ENCODE assay signal across 11 cellular contexts in genomic region chr12:93363854-93364297, GRCh38. TPM values are rescaled to one million over a fixed set of nuclear protein-coding genes. Genes with fewer than 3 reads are reported as not detected.
DNase-seq lines count a peak whose midpoint lies in the region; ATAC-seq and TF ChIP-seq lines count a peak whose summit lies in the region.
"Had no signal": no experiment of that assay in that cellular context is flagged by ENCODE, and none has a peak within 500 bp of the region (broad histone marks: within the 10 kb centered on the region; RNA-seq: fewer than 3 reads in every experiment).

No MANE protein-coding gene starts in this region.

- ATAC-seq in GM21576 (IDR thresholded peaks at IDR 0.05; ENCODE audit: unreplicated experiment) (peak; percentile 64), GM18867 (IDR thresholded peaks at IDR 0.05; ENCODE audit: unreplicated experiment) (no peak), left lobe of liver (no peak)

- intact Hi-C loops in ascending aorta (cut with DNase I) (loop anchor here (5.0 kb wide), 2 partner anchors 57 to 237 kb away; no protein-coding TSS in a partner anchor), esophagus squamous epithelium (cut with DNase I) (no loop called here)

- peaks cover 2 to 36% of the 10 kb centered on the region in 2 donors for H3K4me1 ChIP-seq in ascending aorta
- H3K4me1 ChIP-seq in esophagus squamous epithelium = no peaks in the 10 kb centered on the region
- H3K4me1 ChIP-seq: parathyroid adenoma had no signal

- H3K4me3 ChIP-seq in ascending aorta (no peak overlapping the region), esophagus squamous epithelium (no peak overlapping the region)

- 63 to 68% methylated on average over 3 of the region's 3 CpGs for WGBS in esophagus squamous epithelium, 2 donors

- H3K27me3 ChIP-seq in ascending aorta (no peaks in the 10 kb centered on the region), esophagus squamous epithelium (no peaks in the 10 kb centered on the region)

- H3K27ac ChIP-seq in ascending aorta (peak overlapping the region; percentile 33 to 47), esophagus squamous epithelium (no peak overlapping the region)
- H3K27ac ChIP-seq: parathyroid adenoma had no signal

- TF ChIP-seq CTCF in GM13976 (IDR thresholded peaks at IDR 0.05; ENCODE audit: borderline replicate concordance, control extremely low read depth, extremely low read depth, insufficient read depth, missing control alignments) = no peak
- TF ChIP-seq CTCF in ascending aorta (IDR thresholded peaks at IDR 0.05) = no peak
- TF ChIP-seq CTCF in esophagus squamous epithelium (IDR thresholded peaks at IDR 0.05) = no peak

- no peaks in the 10 kb centered on the region for H3K9me3 ChIP-seq in ascending aorta
- H3K9me3 ChIP-seq in esophagus squamous epithelium = no peaks in the 10 kb centered on the region

- no peak for TF ChIP-seq POLR2A in esophagus squamous epithelium (IDR thresholded peaks at IDR 0.05)

- DNase-seq in GM13976 (ENCODE audit: low spot score) (peak; percentile 42), KBM-7 (peak; percentile 80), ascending aorta (ENCODE audit: low spot score in 2 of 2) (no peak), NCI-H774 (lab: John Stamatoyannopoulos, UW) (no peak), esophagus squamous epithelium (lab: John Stamatoyannopoulos, UW) (no peak), left lobe of liver (ENCODE audit: low spot score) (no peak)
- DNase-seq: DMS153, NCI-H524 treated with DMSO at 0.1 percent for 48 hours had no signal

- in situ Hi-C loops in GM13976 (cut with MboI; ENCODE audit: low sequenced_read_pairs, unreplicated experiment) (no loop called here), KBM-7 (cut with MboI; ENCODE audit: low pct_unique_long_range_greater_than_20kb, low sequenced_read_pairs) (no loop called here)

- H3K36me3 ChIP-seq in ascending aorta (no peaks in the 10 kb centered on the region), esophagus squamous epithelium (no peaks in the 10 kb centered on the region)

RNA-seq across cellular contexts. Expression of gene NUDT4, which starts 13.8 kb away (rescaled TPM):
- total RNA-seq in ascending aorta (117 TPM), esophagus squamous epithelium (10 to 100 TPM; 16.0 to 33.8 (median 25.7) TPM), left lobe of liver (17.6 TPM)

Comparison
In these comparisons a context has a peak if more than half of its experiments do, and no peak if none do; other contexts are left out.
1. DNase-seq: peak in GM13976 (single experiment) and KBM-7 (single experiment); none in ascending aorta (0 of 2), NCI-H774 (single experiment), esophagus squamous epithelium (single experiment) and left lobe of liver (single experiment).
2. H3K27ac ChIP-seq: peak in ascending aorta (2 of 2); none in esophagus squamous epithelium (0 of 4).